8 cellular contexts compared by ENCODE assay signal in genomic region chr2:61469424-61470121, GRCh38. TPM values are rescaled to one million over a fixed set of nuclear protein-coding genes. Genes with fewer than 3 reads are reported as not detected.
DNase-seq lines count a peak whose midpoint lies in the region; ATAC-seq, FAIRE-seq and TF ChIP-seq lines count a peak whose summit lies in the region.

No MANE protein-coding gene starts in this region.

- H3K27ac ChIP-seq in K562 (ENCODE audit: extremely low read depth, low read depth, low read length) (peak overlapping the region; percentile 95), right lobe of liver (peak overlapping the region; percentile 85 to 95 (median 95))

- under 1% methylated on average over 8 of the region's 8 CpGs for WGBS in K562 (ENCODE audit: insufficient coverage, low coverage, missing lambda C conversion rate)
- WGBS in right lobe of liver (ENCODE audit: insufficient coverage, low coverage, low lambda C conversion rate, missing lambda C conversion rate): 3% methylated on average over 8 of the region's 8 CpGs

- CTCF ChIA-PET in HEK293T (lab: Yijun Ruan, JAX) (no interaction called here), K562 (lab: Yijun Ruan, JAX; ENCODE audit: low intra/inter-chr PET ratio) (no interaction called here)

- H3K79me2 ChIP-seq in K562 (ENCODE audit: control insufficient read depth, insufficient read depth, low read length): peaks cover 83% of the 10 kb centered on the region

- H3K27ac Mint-ChIP-seq in type B pancreatic cell: peak overlapping the region; percentile 95

- no peak for TF ChIP-seq RAD21 in K562 (CRISPR knock-in tag; conservative IDR thresholded peaks at IDR 0.05 in 1 of 2, IDR thresholded peaks at IDR 0.05 in 1 of 2)

- no peak for TF ChIP-seq CTCF in AG10803 (conservative IDR thresholded peaks at IDR 0.05; ENCODE audit: low read length)
- TF ChIP-seq CTCF in K562 (IDR thresholded peaks at IDR 0.05 in 2 of 3, conservative IDR thresholded peaks at IDR 0.05 in 1 of 3; ENCODE audit: insufficient read depth in 2 of 3, low read depth in 1 of 3, low read length in 3 of 3): no peak
- TF ChIP-seq CTCF in right lobe of liver (IDR thresholded peaks at IDR 0.05): no peak
- TF ChIP-seq CTCF in type B pancreatic cell (conservative IDR thresholded peaks at IDR 0.05): no peak
- no peak for TF ChIP-seq CTCF in D721Med (IDR thresholded peaks at IDR 0.05; ENCODE audit: insufficient read depth, missing control alignments)

- FAIRE-seq in K562 (lab: Jason Lieb, UNC): no peak
- no peak for FAIRE-seq in D721Med (lab: Jason Lieb, UNC)

- no peak overlapping the region for H2AFZ ChIP-seq in K562 (ENCODE audit: low read depth, low read length)

- H3K4me3 ChIP-seq in AG10803 (ENCODE audit: low read length): peak overlapping the region; percentile 81
- peak overlapping the region; percentile 75 for H3K4me3 ChIP-seq in K562
- peak overlapping the region; percentile 63 to 98 (median 76) for H3K4me3 ChIP-seq in right lobe of liver

- H3K27me3 ChIP-seq in K562 (ENCODE audit: control insufficient read depth in 2 of 2, insufficient read depth in 2 of 2, low read length in 2 of 2) (no peaks in the 10 kb centered on the region), right lobe of liver (no peaks in the 10 kb centered on the region)

- H3K9ac ChIP-seq in K562 (ENCODE audit: insufficient read depth in 1 of 2, low read depth in 2 of 2, low read length in 2 of 2): peak overlapping the region; percentile 77 to 95

- TF ChIP-seq POLR2A in K562 (conservative IDR thresholded peaks at IDR 0.05) (no peak), right lobe of liver (IDR thresholded peaks at IDR 0.05) (no peak)

- peak overlapping the region; percentile 94 for H3K4me3 Mint-ChIP-seq in type B pancreatic cell

- peaks cover 21% of the 10 kb centered on the region; the same call in 2 of the 3 replicates for H3K36me3 ChIP-seq in K562 (ENCODE audit: control insufficient read depth, insufficient read depth, low read length)
- no peaks in the 10 kb centered on the region for H3K36me3 ChIP-seq in right lobe of liver

- POLR2A ChIA-PET in HEK293T (lab: Yijun Ruan, JAX) (interaction anchor here (1.3 kb wide), 1 partner anchor 69 kb away, joined by 4 read pairs; the partner anchor contains the start of gene XPO1), K562 (lab: Yijun Ruan, JAX) (interaction anchor here (0.5 to 1.2 kb wide), 2 partner anchors 9 to 31 kb away, joined by 3 to 4 read pairs; no protein-coding TSS in a partner anchor)

- H3K9me1 ChIP-seq in K562 (ENCODE audit: control insufficient read depth, insufficient read depth, low read length): no peaks in the 10 kb centered on the region

- ATAC-seq in K562 (no peak), right lobe of liver (no peak), HG03039 (IDR thresholded peaks at IDR 0.05; ENCODE audit: unreplicated experiment) (no peak), GM19035 (IDR thresholded peaks at IDR 0.05; ENCODE audit: unreplicated experiment) (no peak)

- H3K4me1 ChIP-seq in K562 (replicated peaks in 1 of 2; ENCODE audit: control insufficient read depth in 2 of 2, insufficient read depth in 2 of 2, low read length in 2 of 2) (peaks cover 23% of the 10 kb centered on the region in 2 experiments; a peak in 4 of 5 replicates), right lobe of liver (peaks cover 0 to 19% (median 8%) of the 10 kb centered on the region in 4 donors)

- TSS peak; percentile 59 for BruUV-seq in K562 (replicated peaks; lab: Mats Ljungman, UMichigan)

- TF ChIP-seq EP300 in K562 (IDR thresholded peaks at IDR 0.05; ENCODE audit: low read length): no peak

- H4K20me1 ChIP-seq in K562 (replicated peaks; ENCODE audit: control insufficient read depth, insufficient read depth, low read length): no peaks in the 10 kb centered on the region

- H3K4me2 ChIP-seq in K562 (ENCODE audit: insufficient read depth, low read length): peak overlapping the region; percentile 65

- intact Hi-C loops in K562 (cut with micrococcal nuclease): loop anchor here (2.0 to 10.0 kb wide), 3 partner anchors 42 to 335 kb away; no protein-coding TSS in a partner anchor
- intact Hi-C loops in right lobe of liver (cut with DNase I): no loop called here

- no peaks in the 10 kb centered on the region for H3K9me3 ChIP-seq in K562 (replicated peaks; ENCODE audit: control insufficient read depth, insufficient read depth, low read depth, low read length)
- no peaks in the 10 kb centered on the region for H3K9me3 ChIP-seq in right lobe of liver

- peaks cover 18% of the 10 kb centered on the region for H3K4me1 Mint-ChIP-seq in type B pancreatic cell (ENCODE audit: unreplicated experiment)

- in situ Hi-C loops in K562 (cut with MboI): no loop called here

- H3K36me3 Mint-ChIP-seq in type B pancreatic cell: peaks cover 7% of the 10 kb centered on the region

- DNase-seq in AG10803 (ENCODE audit: low read depth) (no peak), HEK293T (ENCODE audit: extremely low spot score) (no peak), K562 (ENCODE audit: extremely low read depth in 1 of 4, low spot score in 3 of 4) (peak in 1 of 4 experiments; percentile 17), right lobe of liver (no peak), type B pancreatic cell (ENCODE audit: extremely low spot score, unreplicated experiment) (no peak), D721Med (ENCODE audit: insufficient read length, low spot score) (no peak)

- H3K9me3 Mint-ChIP-seq in type B pancreatic cell: no peaks in the 10 kb centered on the region

- H3K27me3 Mint-ChIP-seq in type B pancreatic cell: no peaks in the 10 kb centered on the region

TF ChIP-seq in HEK293T, 16 proteins besides CTCF, POLR2A, EP300 and RAD21:
- no peak for TF ChIP-seq FOXM1 (IDR thresholded peaks at IDR 0.05; ENCODE audit: borderline replicate concordance)
- no peak for TF ChIP-seq HDGF (IDR thresholded peaks at IDR 0.05; ENCODE audit: borderline replicate concordance)
- TF ChIP-seq, protein P1, sequence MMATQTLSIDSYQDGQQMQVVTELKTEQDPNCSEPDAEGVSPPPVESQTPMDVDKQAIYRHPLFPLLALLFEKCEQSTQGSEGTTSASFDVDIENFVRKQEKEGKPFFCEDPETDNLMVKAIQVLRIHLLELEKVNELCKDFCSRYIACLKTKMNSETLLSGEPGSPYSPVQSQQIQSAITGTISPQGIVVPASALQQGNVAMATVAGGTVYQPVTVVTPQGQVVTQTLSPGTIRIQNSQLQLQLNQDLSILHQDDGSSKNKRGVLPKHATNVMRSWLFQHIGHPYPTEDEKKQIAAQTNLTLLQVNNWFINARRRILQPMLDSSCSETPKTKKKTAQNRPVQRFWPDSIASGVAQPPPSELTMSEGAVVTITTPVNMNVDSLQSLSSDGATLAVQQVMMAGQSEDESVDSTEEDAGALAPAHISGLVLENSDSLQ (IDR thresholded peaks at IDR 0.05): peak; percentile 94
- TF ChIP-seq FOXK2 (IDR thresholded peaks at IDR 0.05): no peak
TF ChIP-seq in HEK293T: peak in this region for 1.

TF ChIP-seq in K562, 482 proteins besides CTCF, POLR2A, EP300 and RAD21 (continues in another document):
- TF ChIP-seq ZNF232 (CRISPR knock-in tag; IDR thresholded peaks at IDR 0.05) (no peak), SNAPC5 (CRISPR knock-in tag; IDR thresholded peaks at IDR 0.05) (no peak), MLLT1 (IDR thresholded peaks at IDR 0.05) (0 out of 4 replicates have a peak, but pooled peaks of 1 of the 2 experiments have one; percentile 5), BCL6 (CRISPR knock-in tag; IDR thresholded peaks at IDR 0.05) (no peak)

RNA-seq across cellular contexts. Expression of gene USP34, which starts 1.3 kb away (rescaled TPM):
- 203 and 710 TPM in 2 replicates for total RNA-seq in K562 (2011; cell fraction: chromatin; rRNA removed; ENCODE audit: low replicate concordance)
- total RNA-seq in K562 (2011; cell fraction: nucleolus; rRNA removed): 62.7 and 117 TPM in 2 replicates
- 187 and 292 TPM in 2 replicates for total RNA-seq in K562 (2011; cell fraction: nucleoplasm; rRNA removed)
- total RNA-seq in K562 (2014; rRNA removed): 61.8 and 61.9 TPM in 2 replicates
- total RNA-seq in K562 (2014; rRNA removed; fragmentation: Illumina TruSeq; extraction: Trizol): 98.7 and 111 TPM in 2 replicates
- 89.9 and 94.3 TPM in 2 replicates for total RNA-seq in K562 (2015; rRNA removed; fragmentation: Illumina TruSeq; extraction: Trizol)
- 67.8 and 73.6 TPM in 2 replicates for total RNA-seq in K562 (2021)
- polyA plus RNA-seq in K562 (2011; rRNA removed): 69.1 and 82.1 TPM in 2 replicates
- 24.1 and 44.7 TPM in 2 replicates for polyA plus RNA-seq in K562 (2011; cell fraction: cytosol; rRNA removed)
- polyA plus RNA-seq in K562 (2011; cell fraction: nucleus; rRNA removed): 109 and 150 TPM in 2 replicates
- polyA plus RNA-seq in K562 (2012): 46.1 and 63.7 TPM in 2 replicates
- polyA plus RNA-seq in K562 (2014; fragmentation: Illumina TruSeq; extraction: Trizol): 83.8 and 108 TPM in 2 replicates
- polyA plus RNA-seq in K562 (2014; fragmentation: Nextera tagmentation; extraction: Ambion mirVana): 10 to 100 TPM; 19.8 to 38.7 TPM
- polyA plus RNA-seq in K562 (2014; rRNA removed): 48.3 and 54.1 TPM in 2 replicates
- polyA minus RNA-seq in K562 (2011; rRNA and poly(A)+ RNA removed): 252 and 297 TPM in 2 replicates
- polyA minus RNA-seq in K562 (2011; cell fraction: cytosol; rRNA and poly(A)+ RNA removed): 70.3 and 94.8 TPM in 2 replicates
- 139 and 212 TPM in 2 replicates for polyA minus RNA-seq in K562 (2011; cell fraction: nucleus; rRNA and poly(A)+ RNA removed)
- 10 to 100 TPM; 33.3 to 57.1 (median 41.5) TPM for total RNA-seq in right lobe of liver
- total RNA-seq in type B pancreatic cell (ENCODE audit: low replicate concordance): 82.6 and 94.7 TPM in 2 replicates
